ENCODE assay signal across 1 cellular context in the genomic region with DNA sequence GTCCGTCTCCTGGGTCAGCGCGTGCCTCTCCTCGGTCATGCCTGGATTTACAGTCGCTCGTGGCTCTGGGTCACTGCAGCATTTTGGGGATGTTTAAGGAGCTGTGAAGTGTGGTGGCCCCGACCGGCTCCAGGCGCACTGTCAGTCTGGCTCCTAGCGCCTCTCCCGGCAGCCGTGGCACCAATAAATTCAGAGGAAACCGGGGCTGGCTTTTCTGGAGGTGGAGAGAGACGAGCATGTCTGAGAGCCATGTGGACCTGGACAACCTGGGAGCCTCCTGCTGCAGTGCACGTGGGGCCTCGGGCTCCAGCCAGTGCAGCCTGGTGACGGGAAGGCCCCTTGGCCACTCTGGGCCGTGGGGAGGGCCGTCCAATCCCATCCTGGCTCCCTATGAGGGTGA.
A peak's percentile ranks its signal among the peaks of the same experiment; 100 is the strongest.
TF ChIP-seq lines count a peak whose summit lies in the region.

No MANE protein-coding gene starts in this region.

TF ChIP-seq in HepG2, 621 proteins besides CTCF, POLR2A, EP300 and RAD21:
- TF ChIP-seq SATB2 (CRISPR knock-in tag; IDR thresholded peaks at IDR 0.05): no peak
- TF ChIP-seq, protein P1, sequence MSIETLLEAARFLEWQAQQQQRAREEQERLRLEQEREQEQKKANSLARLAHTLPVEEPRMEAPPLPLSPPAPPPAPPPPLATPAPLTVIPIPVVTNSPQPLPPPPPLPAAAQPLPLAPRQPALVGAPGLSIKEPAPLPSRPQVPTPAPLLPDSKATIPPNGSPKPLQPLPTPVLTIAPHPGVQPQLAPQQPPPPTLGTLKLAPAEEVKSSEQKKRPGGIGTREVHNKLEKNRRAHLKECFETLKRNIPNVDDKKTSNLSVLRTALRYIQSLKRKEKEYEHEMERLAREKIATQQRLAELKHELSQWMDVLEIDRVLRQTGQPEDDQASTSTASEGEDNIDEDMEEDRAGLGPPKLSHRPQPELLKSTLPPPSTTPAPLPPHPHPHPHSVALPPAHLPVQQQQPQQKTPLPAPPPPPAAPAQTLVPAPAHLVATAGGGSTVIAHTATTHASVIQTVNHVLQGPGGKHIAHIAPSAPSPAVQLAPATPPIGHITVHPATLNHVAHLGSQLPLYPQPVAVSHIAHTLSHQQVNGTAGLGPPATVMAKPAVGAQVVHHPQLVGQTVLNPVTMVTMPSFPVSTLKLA (IDR thresholded peaks at IDR 0.05): peak; percentile 38; the same call in 1 of the 2 replicates
- TF ChIP-seq, protein P2, sequence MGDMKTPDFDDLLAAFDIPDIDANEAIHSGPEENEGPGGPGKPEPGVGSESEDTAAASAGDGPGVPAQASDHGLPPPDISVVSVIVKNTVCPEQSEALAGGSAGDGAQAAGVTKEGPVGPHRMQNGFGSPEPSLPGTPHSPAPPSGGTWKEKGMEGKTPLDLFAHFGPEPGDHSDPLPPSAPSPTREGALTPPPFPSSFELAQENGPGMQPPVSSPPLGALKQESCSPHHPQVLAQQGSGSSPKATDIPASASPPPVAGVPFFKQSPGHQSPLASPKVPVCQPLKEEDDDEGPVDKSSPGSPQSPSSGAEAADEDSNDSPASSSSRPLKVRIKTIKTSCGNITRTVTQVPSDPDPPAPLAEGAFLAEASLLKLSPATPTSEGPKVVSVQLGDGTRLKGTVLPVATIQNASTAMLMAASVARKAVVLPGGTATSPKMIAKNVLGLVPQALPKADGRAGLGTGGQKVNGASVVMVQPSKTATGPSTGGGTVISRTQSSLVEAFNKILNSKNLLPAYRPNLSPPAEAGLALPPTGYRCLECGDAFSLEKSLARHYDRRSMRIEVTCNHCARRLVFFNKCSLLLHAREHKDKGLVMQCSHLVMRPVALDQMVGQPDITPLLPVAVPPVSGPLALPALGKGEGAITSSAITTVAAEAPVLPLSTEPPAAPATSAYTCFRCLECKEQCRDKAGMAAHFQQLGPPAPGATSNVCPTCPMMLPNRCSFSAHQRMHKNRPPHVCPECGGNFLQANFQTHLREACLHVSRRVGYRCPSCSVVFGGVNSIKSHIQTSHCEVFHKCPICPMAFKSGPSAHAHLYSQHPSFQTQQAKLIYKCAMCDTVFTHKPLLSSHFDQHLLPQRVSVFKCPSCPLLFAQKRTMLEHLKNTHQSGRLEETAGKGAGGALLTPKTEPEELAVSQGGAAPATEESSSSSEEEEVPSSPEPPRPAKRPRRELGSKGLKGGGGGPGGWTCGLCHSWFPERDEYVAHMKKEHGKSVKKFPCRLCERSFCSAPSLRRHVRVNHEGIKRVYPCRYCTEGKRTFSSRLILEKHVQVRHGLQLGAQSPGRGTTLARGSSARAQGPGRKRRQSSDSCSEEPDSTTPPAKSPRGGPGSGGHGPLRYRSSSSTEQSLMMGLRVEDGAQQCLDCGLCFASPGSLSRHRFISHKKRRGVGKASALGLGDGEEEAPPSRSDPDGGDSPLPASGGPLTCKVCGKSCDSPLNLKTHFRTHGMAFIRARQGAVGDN (CRISPR knock-in tag; IDR thresholded peaks at IDR 0.05): 0 out of 2 replicates have a peak, but pooled peaks have one; percentile 7
